ENCODE assay signal across 9 cellular contexts in genomic region chr2:219104107-219105050, GRCh38. TPM values are rescaled to one million over a fixed set of nuclear protein-coding genes. Genes with fewer than 3 reads are reported as not detected.
DNase-seq lines count a peak whose midpoint lies in the region; ATAC-seq and TF ChIP-seq lines count a peak whose summit lies in the region.
"Had no signal": no experiment of that assay in that cellular context is flagged by ENCODE, and none has a peak within 500 bp of the region (broad histone marks: within the 10 kb centered on the region; RNA-seq: fewer than 3 reads in every experiment).

No MANE protein-coding gene starts in this region.

- POLR2A ChIA-PET in CD8-positive, alpha-beta T cell (lab: Charles Lee) = no interaction called here

- no peak overlapping the region for H3K4me3 ChIP-seq in CD8-positive, alpha-beta T cell (ENCODE audit: low read depth, low read length)

- peaks cover 10% of the 10 kb centered on the region for H3K36me3 Mint-ChIP-seq in CD8-positive, alpha-beta T cell
- H3K36me3 Mint-ChIP-seq in activated T-cell treated with anti-CD3 and anti-CD28 coated beads, Interleukin-2, amount 50 U/mL, for 72 hours (ENCODE audit: insufficient read depth in 2 of 2) = no peaks in the 10 kb centered on the region
- H3K36me3 Mint-ChIP-seq in type B pancreatic cell = peaks cover 3% of the 10 kb centered on the region

- H3K9me3 Mint-ChIP-seq in CD8-positive, alpha-beta T cell = no peaks in the 10 kb centered on the region
- no peaks in the 10 kb centered on the region for H3K9me3 Mint-ChIP-seq in activated T-cell treated with anti-CD3 and anti-CD28 coated beads, Interleukin-2, amount 50 U/mL, for 72 hours
- H3K9me3 Mint-ChIP-seq in type B pancreatic cell = no peaks in the 10 kb centered on the region
- H3K9me3 Mint-ChIP-seq: T-cell had no signal

- H3K4me1 Mint-ChIP-seq in CD8-positive, alpha-beta T cell (ENCODE audit: low read depth) = peaks cover 28% of the 10 kb centered on the region
- H3K4me1 Mint-ChIP-seq in activated T-cell treated with anti-CD3 and anti-CD28 coated beads, Interleukin-2, amount 50 U/mL, for 72 hours (ENCODE audit: low read depth) = peaks cover 28% of the 10 kb centered on the region
- peaks cover 7% of the 10 kb centered on the region for H3K4me1 Mint-ChIP-seq in type B pancreatic cell (ENCODE audit: unreplicated experiment)

- no peak for DNase-seq in CD8-positive, alpha-beta T cell
- peak; percentile 33 for DNase-seq in NCI-H146 treated with DMSO at 0.1 percent for 48 hours (lab: John Stamatoyannopoulos, UW; ENCODE audit: unreplicated experiment)
- peak; percentile 8 to 23 for DNase-seq in activated T-cell treated with anti-CD3 and anti-CD28 coated beads, Interleukin-2, amount 50 U/mL, for 72 hours
- peak; percentile 72 for DNase-seq in iPS-NIHi11 (ENCODE audit: low spot score)
- DNase-seq in type B pancreatic cell (ENCODE audit: extremely low spot score, unreplicated experiment) = no peak
- DNase-seq in HuH-7 (ENCODE audit: low spot score) = no peak
- DNase-seq in mesenteric fat pad (ENCODE audit: low spot score) = no peak
- DNase-seq: T-cell had no signal

- CTCF ChIA-PET in CD8-positive, alpha-beta T cell (lab: Charles Lee) = interaction anchor here (0.7 to 3.0 kb wide), 9 partner anchors 12 to 75 kb away, joined by 3 to 10 read pairs (median 5); no protein-coding TSS in a partner anchor

- H3K36me3 ChIP-seq in CD8-positive, alpha-beta T cell (ENCODE audit: insufficient read depth, low read length) = no peaks in the 10 kb centered on the region

- no peaks in the 10 kb centered on the region for H3K27me3 ChIP-seq in CD8-positive, alpha-beta T cell (ENCODE audit: insufficient read depth, low read length)

- peak; percentile 70 for TF ChIP-seq CTCF in CD8-positive, alpha-beta T cell (IDR thresholded peaks at IDR 0.05)
- peak; percentile 82 for TF ChIP-seq CTCF in type B pancreatic cell (conservative IDR thresholded peaks at IDR 0.05)

- H3K9me3 ChIP-seq in CD8-positive, alpha-beta T cell (ENCODE audit: low read length) = no peaks in the 10 kb centered on the region

- no peak overlapping the region for H3K4me3 Mint-ChIP-seq in CD8-positive, alpha-beta T cell
- peak overlapping the region; percentile 30 to 49 for H3K4me3 Mint-ChIP-seq in activated T-cell treated with anti-CD3 and anti-CD28 coated beads, Interleukin-2, amount 50 U/mL, for 72 hours
- H3K4me3 Mint-ChIP-seq in type B pancreatic cell = no peak overlapping the region
- H3K4me3 Mint-ChIP-seq: T-cell had no signal

- ATAC-seq in CD8-positive, alpha-beta T cell = peak; percentile 78
- ATAC-seq in GM18873 (IDR thresholded peaks at IDR 0.05; ENCODE audit: low FRiP score, unreplicated experiment) = peak; percentile 49
- peak; percentile 63 to 65 for ATAC-seq in activated T-cell treated with anti-CD3 and anti-CD28 coated beads, Interleukin-2, amount 50 U/mL, for 72 hours (replicated peaks in 1 of 2)

- intact Hi-C loops in CD8-positive, alpha-beta T cell (cut with DNase I, micrococcal nuclease) = loop anchor here in 1 of 2 experiments (5.0 kb wide), 1 partner anchor 32 kb away; no protein-coding TSS in a partner anchor

- no peak overlapping the region for H3K27ac ChIP-seq in CD8-positive, alpha-beta T cell (ENCODE audit: low read depth, low read length)

- H3K4me1 ChIP-seq in CD8-positive, alpha-beta T cell (ENCODE audit: insufficient read depth, low read length) = peaks cover 7% of the 10 kb centered on the region

- H3K27me3 Mint-ChIP-seq in CD8-positive, alpha-beta T cell (ENCODE audit: low read depth) = no peaks in the 10 kb centered on the region
- no peaks in the 10 kb centered on the region for H3K27me3 Mint-ChIP-seq in activated T-cell treated with anti-CD3 and anti-CD28 coated beads, Interleukin-2, amount 50 U/mL, for 72 hours (ENCODE audit: low read depth)
- no peaks in the 10 kb centered on the region for H3K27me3 Mint-ChIP-seq in type B pancreatic cell
- H3K27me3 Mint-ChIP-seq: T-cell had no signal

- H3K27ac Mint-ChIP-seq in CD8-positive, alpha-beta T cell = no peak overlapping the region
- H3K27ac Mint-ChIP-seq in activated T-cell treated with anti-CD3 and anti-CD28 coated beads, Interleukin-2, amount 50 U/mL, for 72 hours = no peak overlapping the region
- no peak overlapping the region for H3K27ac Mint-ChIP-seq in type B pancreatic cell
- H3K27ac Mint-ChIP-seq: T-cell had no signal

RNA-seq across cellular contexts. Expression of gene IHH, which starts 43.7 kb away (rescaled TPM):
- total RNA-seq in CD8-positive, alpha-beta T cell = not detected
- total RNA-seq in activated T-cell treated with anti-CD3 and anti-CD28 coated beads, Interleukin-2, amount 50 U/mL, for 72 hours = under 1 TPM; 0.12 to 0.14 TPM
- total RNA-seq in type B pancreatic cell (ENCODE audit: low replicate concordance) (10.8 and 13.8 TPM in 2 replicates), mesenteric fat pad (0.26 TPM)

RNA-seq across cellular contexts. Expression of gene NHEJ1, which starts 56.2 kb away (rescaled TPM):
- 1 to 10 TPM; 7.2 to 8.1 TPM for total RNA-seq in CD8-positive, alpha-beta T cell
- 10 to 100 TPM; 19.8 to 21.1 TPM for total RNA-seq in activated T-cell treated with anti-CD3 and anti-CD28 coated beads, Interleukin-2, amount 50 U/mL, for 72 hours
- total RNA-seq in type B pancreatic cell (ENCODE audit: low replicate concordance) (17.9 and 19.6 TPM in 2 replicates), mesenteric fat pad (13.8 TPM)

Comparison
In these comparisons a context has a peak if more than half of its experiments do, and no peak if none do; other contexts are left out.
1. DNase-seq: peak in NCI-H146 treated with DMSO at 0.1 percent for 48 hours (single experiment), activated T-cell treated with anti-CD3 and anti-CD28 coated beads, Interleukin-2, amount 50 U/mL, for 72 hours (2 of 2) and iPS-NIHi11 (single experiment); none in CD8-positive, alpha-beta T cell (0 of 7), type B pancreatic cell (single experiment), HuH-7 (single experiment) and mesenteric fat pad (single experiment).
2. H3K4me3 Mint-ChIP-seq: peak in activated T-cell treated with anti-CD3 and anti-CD28 coated beads, Interleukin-2, amount 50 U/mL, for 72 hours (2 of 2); none in CD8-positive, alpha-beta T cell (single experiment) and type B pancreatic cell (single experiment).
3. Peak in every context shown above with its lines, with median percentiles within 50 percentile points of each other: ATAC-seq.